ENCODE assay signal across 9 cellular contexts in genomic region chr7:711093-711966, GRCh38. TPM values are rescaled to one million over a fixed set of nuclear protein-coding genes. Genes with fewer than 3 reads are reported as not detected.
DNase-seq lines count a peak whose midpoint lies in the region; FAIRE-seq and TF ChIP-seq lines count a peak whose summit lies in the region.
"Had no signal": no experiment of that assay in that cellular context is flagged by ENCODE, and none has a peak within 500 bp of the region (broad histone marks: within the 10 kb centered on the region; RNA-seq: fewer than 3 reads in every experiment).

No MANE protein-coding gene starts in this region.

- 90% methylated on average over 44 of the region's 48 CpGs for WGBS in HUES64

- H3K4me3 Mint-ChIP-seq in astrocyte (ENCODE audit: unreplicated experiment): no peak overlapping the region
- H3K4me3 Mint-ChIP-seq in immature natural killer cell: peak overlapping the region in 2 of 5 donors; percentile 39 to 54

- H3K9ac ChIP-seq in HUES64 (ENCODE audit: low read depth, low read length) (no peak overlapping the region; the same call in 1 of the 2 replicates), astrocyte (ENCODE audit: low read length) (no peak overlapping the region)
- H3K9ac ChIP-seq: GM23248 had no signal

- FAIRE-seq in astrocyte (lab: Jason Lieb, UNC) (no peak), RCC 7860 (lab: Jason Lieb, UNC) (no peak)

- H3K36me3 ChIP-seq in HUES64 (ENCODE audit: insufficient read depth, low read length): peaks cover 9% of the 10 kb centered on the region; the same call in 1 of the 2 replicates
- no peaks in the 10 kb centered on the region for H3K36me3 ChIP-seq in astrocyte (ENCODE audit: insufficient read depth, low read length)
- no peaks in the 10 kb centered on the region for H3K36me3 ChIP-seq in kidney epithelial cell (ENCODE audit: control insufficient read depth, insufficient read depth, low read length)

- H3K4me2 ChIP-seq in astrocyte (ENCODE audit: low read length): peak overlapping the region; percentile 76

- peaks cover 8% of the 10 kb centered on the region for H3K27me3 Mint-ChIP-seq in astrocyte (ENCODE audit: low read depth, unreplicated experiment)
- peaks cover 2 to 6% (median 6%) of the 10 kb centered on the region in 3 donors for H3K27me3 Mint-ChIP-seq in immature natural killer cell (ENCODE audit: low read depth in 3 of 3)

- peaks cover 2% of the 10 kb centered on the region for H3K4me1 Mint-ChIP-seq in astrocyte (ENCODE audit: low read depth, unreplicated experiment)
- peaks cover 0 to 5% of the 10 kb centered on the region in 2 donors for H3K4me1 Mint-ChIP-seq in immature natural killer cell

- no peaks in the 10 kb centered on the region for H3K9me3 ChIP-seq in HUES64 (ENCODE audit: insufficient read depth, low read depth, low read length)
- no peaks in the 10 kb centered on the region for H3K9me3 ChIP-seq in astrocyte (ENCODE audit: insufficient read depth, low read depth, low read length)

- H3K27ac Mint-ChIP-seq in astrocyte (ENCODE audit: unreplicated experiment) (no peak overlapping the region), immature natural killer cell (no peak overlapping the region)

- no peak for DNase-seq in astrocyte (ENCODE audit: low read depth)
- DNase-seq in kidney epithelial cell (ENCODE audit: low read depth): no peak
- no peak for DNase-seq in skeletal muscle cell (ENCODE audit: low read depth)
- DNase-seq in SIG-M5 treated with dmso at 0.1 percent for 504 hours (lab: John Stamatoyannopoulos, UW; ENCODE audit: unreplicated experiment): no peak
- no peak for DNase-seq in RCC 7860 (ENCODE audit: low spot score)
- no peak for DNase-seq in immature natural killer cell
- DNase-seq: NCI-H82 had no signal

- H3K4me3 ChIP-seq in HUES64 (ENCODE audit: low read length) (peak overlapping the region; percentile 47), astrocyte (ENCODE audit: insufficient read depth, low read depth, low read length) (no peak overlapping the region), kidney epithelial cell (ENCODE audit: low read depth, low read length) (peak overlapping the region; percentile 31), skeletal muscle cell (ENCODE audit: low read depth, low read length) (peak overlapping the region; percentile 48)

- no peaks in the 10 kb centered on the region; the same call in 1 of the 2 replicates for H3K27me3 ChIP-seq in HUES64 (ENCODE audit: insufficient read depth, low read length)
- peaks cover 2% of the 10 kb centered on the region for H3K27me3 ChIP-seq in astrocyte (ENCODE audit: insufficient read depth, low read length)
- H3K27me3 ChIP-seq in kidney epithelial cell (ENCODE audit: control insufficient read depth, insufficient read depth, low read length): no peaks in the 10 kb centered on the region

- H3K36me3 Mint-ChIP-seq in astrocyte (ENCODE audit: low read depth, unreplicated experiment) (peaks cover 3% of the 10 kb centered on the region), immature natural killer cell (peaks cover 0 to 5% (median 3%) of the 10 kb centered on the region in 3 donors)

- peaks cover 5% of the 10 kb centered on the region for H4K20me1 ChIP-seq in astrocyte (ENCODE audit: insufficient read depth, low read length)

- no peak for TF ChIP-seq CTCF in astrocyte (IDR thresholded peaks at IDR 0.05; ENCODE audit: insufficient read depth, low read depth, low read length)
- no peak for TF ChIP-seq CTCF in kidney epithelial cell (IDR thresholded peaks at IDR 0.05; ENCODE audit: insufficient read depth, low read length, poor library complexity, severe bottlenecking)

- no peaks in the 10 kb centered on the region for H3K79me2 ChIP-seq in astrocyte (ENCODE audit: insufficient read depth, low read length)

- no peaks in the 10 kb centered on the region for H3K4me1 ChIP-seq in HUES64 (ENCODE audit: insufficient read depth, low read length)
- no peaks in the 10 kb centered on the region for H3K4me1 ChIP-seq in astrocyte (ENCODE audit: insufficient read depth, low read length)

- H3K9me3 Mint-ChIP-seq in astrocyte (ENCODE audit: unreplicated experiment) (no peaks in the 10 kb centered on the region), immature natural killer cell (peaks cover 0 to 3% (median 0%) of the 10 kb centered on the region in 6 donors)

- H3K27ac ChIP-seq in HUES64 (ENCODE audit: low read depth, low read length): no peak overlapping the region
- H3K27ac ChIP-seq in astrocyte (ENCODE audit: low read depth, low read length): no peak overlapping the region
- H3K27ac ChIP-seq: GM23248 had no signal

- H2AFZ ChIP-seq in astrocyte (ENCODE audit: low read depth, low read length): no peak overlapping the region
- H2AFZ ChIP-seq: GM23248 had no signal

RNA-seq across cellular contexts. Expression of gene DNAAF5, which starts 15.2 kb away (rescaled TPM):
- 33.1 TPM for polyA plus RNA-seq in HUES64 (2013, experiment 1 of 2)
- 32.5 TPM for polyA plus RNA-seq in HUES64 (2013, experiment 2 of 2)
- 24.5 and 25.9 TPM in 2 replicates for total RNA-seq in astrocyte
- 59.7 and 70.6 TPM in 2 replicates for total RNA-seq in kidney epithelial cell
- 1 to 10 TPM in 2 of 3 donors, under 1 TPM in 1; 0.45 to 1.4 (median 1.3) TPM for polyA plus RNA-seq in immature natural killer cell

RNA-seq across cellular contexts. Expression of gene PRKAR1B, which starts 15.8 kb away (rescaled TPM):
- 37.5 TPM for polyA plus RNA-seq in HUES64 (2013, experiment 1 of 2)
- 26.6 TPM for polyA plus RNA-seq in HUES64 (2013, experiment 2 of 2)
- total RNA-seq in astrocyte: 14.7 and 14.8 TPM in 2 replicates
- 23.7 and 23.8 TPM in 2 replicates for total RNA-seq in kidney epithelial cell
- 1 to 10 TPM; 3.0 to 6.1 (median 3.9) TPM for polyA plus RNA-seq in immature natural killer cell
